Comparison of ENCODE assay signal across 2 cellular contexts in genomic region chr15:31522056-31522455, GRCh38.
TF ChIP-seq lines count a peak whose summit lies in the region.

No MANE protein-coding gene starts in this region.

TF ChIP-seq in GM23338, 12 proteins besides CTCF, POLR2A, EP300 and RAD21 (continued from another document):
- TF ChIP-seq REST (IDR thresholded peaks at IDR 0.05; ENCODE audit: unreplicated experiment) (no peak), EZH2phosphoT487 (IDR thresholded peaks at IDR 0.05; ENCODE audit: unreplicated experiment) (no peak), STAT1 (IDR thresholded peaks at IDR 0.05; ENCODE audit: unreplicated experiment) (no peak), EZH2 (IDR thresholded peaks at IDR 0.05; ENCODE audit: low read depth, unreplicated experiment) (no peak), ZNF462 (CRISPR knock-in tag; IDR thresholded peaks at IDR 0.05) (no peak), ZNF114 (CRISPR knock-in tag; IDR thresholded peaks at IDR 0.05) (no peak), POLR2AphosphoS5 (IDR thresholded peaks at IDR 0.05; ENCODE audit: low read depth) (no peak), JUNB (IDR thresholded peaks at IDR 0.05; ENCODE audit: unreplicated experiment) (no peak), NANOG (IDR thresholded peaks at IDR 0.05; ENCODE audit: borderline replicate concordance) (no peak), ZNF331 (CRISPR knock-in tag; IDR thresholded peaks at IDR 0.05; ENCODE audit: low read depth) (no peak), CREB1 (CRISPR knock-in tag; IDR thresholded peaks at IDR 0.05; ENCODE audit: low read depth) (no peak)

TF ChIP-seq in WTC11, 78 proteins besides CTCF, POLR2A, EP300 and RAD21 (continued from another document):
- no peak for TF ChIP-seq STAT6 (CRISPR knock-in tag; conservative IDR thresholded peaks at IDR 0.05; ENCODE audit: low read depth)
- TF ChIP-seq ZNF425 (CRISPR knock-in tag; conservative IDR thresholded peaks at IDR 0.05): no peak
- TF ChIP-seq, protein P1, sequence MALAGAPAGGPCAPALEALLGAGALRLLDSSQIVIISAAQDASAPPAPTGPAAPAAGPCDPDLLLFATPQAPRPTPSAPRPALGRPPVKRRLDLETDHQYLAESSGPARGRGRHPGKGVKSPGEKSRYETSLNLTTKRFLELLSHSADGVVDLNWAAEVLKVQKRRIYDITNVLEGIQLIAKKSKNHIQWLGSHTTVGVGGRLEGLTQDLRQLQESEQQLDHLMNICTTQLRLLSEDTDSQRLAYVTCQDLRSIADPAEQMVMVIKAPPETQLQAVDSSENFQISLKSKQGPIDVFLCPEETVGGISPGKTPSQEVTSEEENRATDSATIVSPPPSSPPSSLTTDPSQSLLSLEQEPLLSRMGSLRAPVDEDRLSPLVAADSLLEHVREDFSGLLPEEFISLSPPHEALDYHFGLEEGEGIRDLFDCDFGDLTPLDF (CRISPR knock-in tag; IDR thresholded peaks at IDR 0.05): no peak
- TF ChIP-seq ARID4B (CRISPR knock-in tag; IDR thresholded peaks at IDR 0.05; ENCODE audit: borderline replicate concordance): no peak
- TF ChIP-seq AFF4 (CRISPR knock-in tag; IDR thresholded peaks at IDR 0.05; ENCODE audit: borderline replicate concordance): no peak
- no peak for TF ChIP-seq TEAD1 (CRISPR knock-in tag; IDR thresholded peaks at IDR 0.05)
- no peak for TF ChIP-seq USF2 (CRISPR knock-in tag; IDR thresholded peaks at IDR 0.05)
- TF ChIP-seq E2F4 (CRISPR knock-in tag; IDR thresholded peaks at IDR 0.05; ENCODE audit: borderline replicate concordance, low read depth): no peak
